16 cellular contexts compared by ENCODE assay signal in genomic region chr9:88583901-88584596, GRCh38. TPM values are rescaled to one million over a fixed set of nuclear protein-coding genes. Genes with fewer than 3 reads are reported as not detected.
DNase-seq lines count a peak whose midpoint lies in the region; ATAC-seq lines count a peak whose summit lies in the region.
"Had no signal": no experiment of that assay in that cellular context is flagged by ENCODE, and none has a peak within 500 bp of the region (broad histone marks: within the 10 kb centered on the region; RNA-seq: fewer than 3 reads in every experiment).

No MANE protein-coding gene starts in this region.

- DNase-seq in AG08396 (ENCODE audit: low spot score) = peak; percentile 63
- DNase-seq in HT1080 (ENCODE audit: low read depth) = peak; percentile 47
- peak; percentile 57 for DNase-seq in astrocyte of the hippocampus (ENCODE audit: low read depth, low spot score)
- peak; percentile 27 for DNase-seq in iris pigment epithelial cell (ENCODE audit: low read depth)
- no peak for DNase-seq in pons (ENCODE audit: low spot score)
- DNase-seq in NCI-H510A (lab: John Stamatoyannopoulos, UW) = no peak
- DNase-seq in HUDEP-2 (lab: John Stamatoyannopoulos, UW; ENCODE audit: unreplicated experiment in 76 of 76) = no peak
- DNase-seq: activated CD4-positive, alpha-beta T cell treated with anti-CD3 and anti-CD28 coated beads, Interleukin-2, amount 10 ng/mL, durations not matched to agents 7 days and 5 days; CD8-positive, alpha-beta memory T cell; NCI-H2029 treated with DMSO at 0.1 percent for 48 hours; RPMI8226; stimulated activated CD4-positive, alpha-beta T cell treated with anti-CD3 and anti-CD28 coated beads, Interleukin-15, amount 100 ng/mL, for 24 hours; stimulated activated naive B cell treated with anti-CD40 and anti-IgM and Interleukin-4, amounts not matched to agents 10 μg/mL and 1 μg/mL and 100 μg/mL, for 72 hours had no signal

- ATAC-seq in GM19035 (IDR thresholded peaks at IDR 0.05; ENCODE audit: unreplicated experiment) = no peak
- ATAC-seq: GM12878; stimulated activated naive B cell treated with anti-CD40 and anti-IgM and Interleukin-4, amounts not matched to agents 10 μg/mL and 1 μg/mL and 100 μg/mL, for 72 hours had no signal

RNA-seq across cellular contexts. Expression of gene NXNL2, which starts 49.1 kb away (rescaled TPM):
- total RNA-seq in HT1080 (2014; rRNA removed; shearing (Covaris generic)) = 0.77 and 1.0 TPM in 2 replicates
- 0.41 and 2.3 TPM in 2 replicates for polyA plus RNA-seq in HT1080 (2015; cell fraction: cytosol; rRNA removed)
- 2.4 and 3.9 TPM in 2 replicates for polyA plus RNA-seq in HT1080 (2015; cell fraction: nucleus; rRNA removed)
- total RNA-seq: activated CD4-positive, alpha-beta T cell treated with anti-CD3 and anti-CD28 coated beads, Interleukin-2, amount 10 ng/mL, durations not matched to agents 7 days and 5 days; CD8-positive, alpha-beta memory T cell; GM12878; HT-29 had no signal
- polyA plus RNA-seq: CD8-positive, alpha-beta memory T cell; GM12878 had no signal

Comparison
In these comparisons a context has a peak if more than half of its experiments do, and no peak if none do; other contexts are left out.
1. DNase-seq: peak in AG08396 (single experiment), HT1080 (single experiment), astrocyte of the hippocampus (single experiment) and iris pigment epithelial cell (single experiment); none in pons (single experiment), NCI-H510A (single experiment) and HUDEP-2 (0 of 76).